In the genomic region with DNA sequence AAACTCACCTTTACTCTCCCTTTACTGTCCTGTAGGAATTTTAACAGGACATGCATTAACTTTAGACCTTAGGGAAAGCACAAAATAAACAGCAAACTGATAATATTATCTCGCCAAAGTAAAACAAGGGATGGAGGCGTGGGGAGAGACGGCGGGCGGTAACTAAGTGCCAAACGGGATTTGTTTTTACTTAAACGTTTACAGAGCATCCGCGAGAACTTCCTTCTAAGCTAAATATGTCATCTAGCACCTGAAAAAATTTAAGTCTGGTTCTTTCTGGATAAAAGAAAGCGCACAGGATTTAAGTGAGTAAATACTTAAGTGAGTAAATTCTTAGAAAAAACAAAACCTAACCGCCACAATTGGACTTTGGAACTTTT, we compare ENCODE assay signal across 8 cellular contexts.
A peak's percentile ranks its signal among the peaks of the same experiment; 100 is the strongest.
DNase-seq lines count a peak whose midpoint lies in the region; ATAC-seq and TF ChIP-seq lines count a peak whose summit lies in the region.

No MANE protein-coding gene starts in this region.

- no peaks in the 10 kb centered on the region for H3K9me3 ChIP-seq in liver (ENCODE audit: control insufficient read depth in 4 of 4, low read length in 3 of 4)

- WGBS in liver, result 6% methylated on average over 11 of the region's 11 CpGs

- no peaks in the 10 kb centered on the region for H3K36me3 ChIP-seq in liver (ENCODE audit: control insufficient read depth in 4 of 4, insufficient read depth in 3 of 4, low read depth in 1 of 4, low read length in 3 of 4)

- TF ChIP-seq CTCF in CD14-positive monocyte (IDR thresholded peaks at IDR 0.05), result no peak
- no peak for TF ChIP-seq CTCF in astrocyte of the cerebellum (IDR thresholded peaks at IDR 0.05; ENCODE audit: low read depth, low read length, missing control alignments)
- TF ChIP-seq CTCF in liver (IDR thresholded peaks at IDR 0.05; ENCODE audit: low read depth, low read length, missing input control), result no peak
- TF ChIP-seq CTCF in type B pancreatic cell (conservative IDR thresholded peaks at IDR 0.05), result no peak

- TF ChIP-seq RAD21 in liver (IDR thresholded peaks at IDR 0.05), result no peak

- H3K36me3 Mint-ChIP-seq in CD14-positive monocyte (no peaks in the 10 kb centered on the region), type B pancreatic cell (no peaks in the 10 kb centered on the region)

- H3K9ac ChIP-seq in liver (ENCODE audit: low read depth in 1 of 2, low read length in 2 of 2), result peak overlapping the region in 1 of 2 donors; percentile 28

- H3K4me3 Mint-ChIP-seq in CD14-positive monocyte, result peak overlapping the region; percentile 91 to 97
- peak overlapping the region; percentile 94 for H3K4me3 Mint-ChIP-seq in type B pancreatic cell

- H3K4me1 Mint-ChIP-seq in CD14-positive monocyte, result peaks cover 16% of the 10 kb centered on the region
- H3K4me1 Mint-ChIP-seq in type B pancreatic cell (ENCODE audit: unreplicated experiment), result peaks cover 37% of the 10 kb centered on the region

- H3K27me3 Mint-ChIP-seq in CD14-positive monocyte (ENCODE audit: low read depth in 3 of 3), result peaks cover 14 to 21% (median 20%) of the 10 kb centered on the region in 3 donors
- no peaks in the 10 kb centered on the region for H3K27me3 Mint-ChIP-seq in type B pancreatic cell

- H3K27ac Mint-ChIP-seq in CD14-positive monocyte (peak overlapping the region in 1 of 7 donors; percentile 74), type B pancreatic cell (peak overlapping the region; percentile 94)

- intact Hi-C loops in CD14-positive monocyte (cut with micrococcal nuclease), result loop anchor here in 1 of 2 donors (10.0 kb wide), 2 partner anchors 50 to 110 kb away; a partner anchor contains a TSS

- ATAC-seq in HG02623 (IDR thresholded peaks at IDR 0.05; ENCODE audit: unreplicated experiment) (peak; percentile 4), GM21381 (IDR thresholded peaks at IDR 0.05; ENCODE audit: unreplicated experiment) (no peak), GM19035 (IDR thresholded peaks at IDR 0.05; ENCODE audit: unreplicated experiment) (no peak)

- H3K4me3 ChIP-seq in astrocyte of the cerebellum (ENCODE audit: low read depth, low read length) (peak overlapping the region; percentile 42), liver (ENCODE audit: low read depth in 1 of 3, low read length in 3 of 3) (peak overlapping the region; percentile 18 to 74 (median 60))

- peaks cover 0 to 11% (median 4%) of the 10 kb centered on the region in 4 donors for H3K4me1 ChIP-seq in liver (ENCODE audit: control insufficient read depth in 4 of 4, insufficient read depth in 4 of 4, low read length in 3 of 4)

- H3K27me3 ChIP-seq in liver (ENCODE audit: control insufficient read depth in 4 of 4, insufficient read depth in 4 of 4, low read length in 3 of 4), result no peaks in the 10 kb centered on the region

- DNase-seq in CD14-positive monocyte (ENCODE audit: low spot score) (no peak), astrocyte of the cerebellum (ENCODE audit: low read depth) (no peak), type B pancreatic cell (ENCODE audit: extremely low spot score, unreplicated experiment) (no peak), NCI-H446 treated with DMSO at 0.1 percent for 48 hours (lab: John Stamatoyannopoulos, UW) (no peak)

- in situ Hi-C loops in astrocyte of the cerebellum (cut with HindIII; ENCODE audit: low sequenced_read_pairs), result no loop called here

- no peak overlapping the region for H3K27ac ChIP-seq in liver (ENCODE audit: low read depth in 1 of 2, low read length in 2 of 2)

- H3K9me3 Mint-ChIP-seq in CD14-positive monocyte (peaks cover 0 to 5% (median 0%) of the 10 kb centered on the region in 7 donors), type B pancreatic cell (peaks cover under 1% of the 10 kb centered on the region)

TF ChIP-seq in liver, 16 proteins besides CTCF, POLR2A, EP300 and RAD21:
- TF ChIP-seq, protein P1, sequence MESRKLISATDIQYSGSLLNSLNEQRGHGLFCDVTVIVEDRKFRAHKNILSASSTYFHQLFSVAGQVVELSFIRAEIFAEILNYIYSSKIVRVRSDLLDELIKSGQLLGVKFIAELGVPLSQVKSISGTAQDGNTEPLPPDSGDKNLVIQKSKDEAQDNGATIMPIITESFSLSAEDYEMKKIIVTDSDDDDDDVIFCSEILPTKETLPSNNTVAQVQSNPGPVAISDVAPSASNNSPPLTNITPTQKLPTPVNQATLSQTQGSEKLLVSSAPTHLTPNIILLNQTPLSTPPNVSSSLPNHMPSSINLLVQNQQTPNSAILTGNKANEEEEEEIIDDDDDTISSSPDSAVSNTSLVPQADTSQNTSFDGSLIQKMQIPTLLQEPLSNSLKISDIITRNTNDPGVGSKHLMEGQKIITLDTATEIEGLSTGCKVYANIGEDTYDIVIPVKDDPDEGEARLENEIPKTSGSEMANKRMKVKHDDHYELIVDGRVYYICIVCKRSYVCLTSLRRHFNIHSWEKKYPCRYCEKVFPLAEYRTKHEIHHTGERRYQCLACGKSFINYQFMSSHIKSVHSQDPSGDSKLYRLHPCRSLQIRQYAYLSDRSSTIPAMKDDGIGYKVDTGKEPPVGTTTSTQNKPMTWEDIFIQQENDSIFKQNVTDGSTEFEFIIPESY (IDR thresholded peaks at IDR 0.05), result no peak
- peak in 1 of 2 donors; percentile 39 for TF ChIP-seq HNF4A (conservative IDR thresholded peaks at IDR 0.05)
